In the genomic region with DNA sequence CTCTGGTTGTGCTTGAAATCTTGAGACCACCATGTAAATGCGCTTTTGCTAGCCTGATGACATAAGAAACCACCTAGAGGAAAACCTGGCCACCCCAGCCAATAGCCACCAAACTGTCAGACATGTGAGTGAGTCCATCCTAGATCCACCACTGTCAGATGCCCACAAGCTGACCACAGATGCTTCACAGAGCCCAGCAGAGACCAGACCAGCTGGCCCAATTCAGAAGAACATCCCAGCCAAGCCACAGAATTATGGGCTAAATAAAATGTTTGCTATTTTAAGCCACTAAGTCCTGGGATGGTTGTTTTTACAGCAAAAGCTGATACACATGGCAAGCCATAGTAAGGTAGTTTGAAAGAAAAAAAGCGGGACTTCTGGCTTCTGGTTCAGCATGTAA, we compare ENCODE assay signal across 26 cellular contexts.
"Had no signal": no experiment of that assay in that cellular context is flagged by ENCODE, and none has a peak within 500 bp of the region (broad histone marks: within the 10 kb centered on the region; RNA-seq: fewer than 3 reads in every experiment).

No MANE protein-coding gene starts in this region.

- H3K36me3 ChIP-seq: left ventricle myocardium inferior, pancreas, prostate gland, spleen, suprapubic skin, thoracic aorta, tibial artery, uterus had no signal

- H3K4me3 Mint-ChIP-seq: mesothelial cell of epicardium; naive thymus-derived CD8-positive, alpha-beta T cell; nephron; neural crest cell; stimulated activated effector memory CD8-positive, alpha-beta T cell treated with anti-CD3 and anti-CD28 coated beads, Interleukin-12 subunit alpha, Interleukin-12 subunit beta, amount 100 ng/mL, for 72 hours; stimulated activated naive CD8-positive, alpha-beta T cell treated with anti-CD3 and anti-CD28 coated beads, Interleukin-15, Interleukin-2, amounts not matched to agents 100 ng/mL and 50 ng/mL, for 24 hours had no signal

- H3K27ac Mint-ChIP-seq: mesothelial cell of epicardium; naive thymus-derived CD8-positive, alpha-beta T cell; nephron; stimulated activated effector memory CD8-positive, alpha-beta T cell treated with anti-CD3 and anti-CD28 coated beads, Interleukin-12 subunit alpha, Interleukin-12 subunit beta, amount 100 ng/mL, for 72 hours; stimulated activated naive CD8-positive, alpha-beta T cell treated with anti-CD3 and anti-CD28 coated beads, Interleukin-15, Interleukin-2, amounts not matched to agents 100 ng/mL and 50 ng/mL, for 24 hours had no signal

- H3K4me3 ChIP-seq: left ventricle myocardium inferior, lung, pancreas, prostate gland, spleen, suprapubic skin, thoracic aorta, tibial artery, uterus had no signal

- H3K36me3 Mint-ChIP-seq: stimulated activated effector memory CD8-positive, alpha-beta T cell treated with anti-CD3 and anti-CD28 coated beads, Interleukin-12 subunit alpha, Interleukin-12 subunit beta, amount 100 ng/mL, for 72 hours had no signal

- ATAC-seq: naive thymus-derived CD8-positive, alpha-beta T cell; pancreas; right cardiac atrium; sciatic nerve; stimulated activated effector memory CD8-positive, alpha-beta T cell treated with anti-CD3 and anti-CD28 coated beads, Interleukin-12 subunit alpha, Interleukin-12 subunit beta, amount 100 ng/mL, for 72 hours had no signal

- H3K27me3 ChIP-seq: pancreas, spleen, suprapubic skin, tibial artery, uterus had no signal

- H3K4me1 Mint-ChIP-seq: mesothelial cell of epicardium; neural crest cell; stimulated activated effector memory CD8-positive, alpha-beta T cell treated with anti-CD3 and anti-CD28 coated beads, Interleukin-12 subunit alpha, Interleukin-12 subunit beta, amount 100 ng/mL, for 72 hours had no signal

- H3K27me3 Mint-ChIP-seq: stimulated activated naive CD8-positive, alpha-beta T cell treated with anti-CD3 and anti-CD28 coated beads, Interleukin-15, Interleukin-2, amounts not matched to agents 100 ng/mL and 50 ng/mL, for 24 hours had no signal

- H3K27ac ChIP-seq: left ventricle myocardium inferior, pancreas, prostate gland, spleen, suprapubic skin, thoracic aorta, tibial artery, uterus had no signal

- H3K9me3 ChIP-seq: pancreas, prostate gland, suprapubic skin, thoracic aorta, tibial artery, uterus had no signal

- H3K4me1 ChIP-seq: left ventricle myocardium inferior, pancreas, prostate gland, suprapubic skin, tibial artery, uterus had no signal

- DNase-seq: islet precursor cell; left ventricle myocardium inferior; mesendoderm; naive thymus-derived CD8-positive, alpha-beta T cell; nucleus accumbens; pancreas; posterior cingulate gyrus; retina; right cardiac atrium; small intestine; spleen; stimulated activated CD4-positive, alpha-beta T cell treated with anti-CD3 and anti-CD28 coated beads, Interleukin-4, amount 100 ng/mL, for 24 hours; stimulated activated naive CD4-positive, alpha-beta T cell; tibial artery; trophoblast cell; uterus had no signal
